Comparison of ENCODE assay signal across 1 cellular context in the genomic region with DNA sequence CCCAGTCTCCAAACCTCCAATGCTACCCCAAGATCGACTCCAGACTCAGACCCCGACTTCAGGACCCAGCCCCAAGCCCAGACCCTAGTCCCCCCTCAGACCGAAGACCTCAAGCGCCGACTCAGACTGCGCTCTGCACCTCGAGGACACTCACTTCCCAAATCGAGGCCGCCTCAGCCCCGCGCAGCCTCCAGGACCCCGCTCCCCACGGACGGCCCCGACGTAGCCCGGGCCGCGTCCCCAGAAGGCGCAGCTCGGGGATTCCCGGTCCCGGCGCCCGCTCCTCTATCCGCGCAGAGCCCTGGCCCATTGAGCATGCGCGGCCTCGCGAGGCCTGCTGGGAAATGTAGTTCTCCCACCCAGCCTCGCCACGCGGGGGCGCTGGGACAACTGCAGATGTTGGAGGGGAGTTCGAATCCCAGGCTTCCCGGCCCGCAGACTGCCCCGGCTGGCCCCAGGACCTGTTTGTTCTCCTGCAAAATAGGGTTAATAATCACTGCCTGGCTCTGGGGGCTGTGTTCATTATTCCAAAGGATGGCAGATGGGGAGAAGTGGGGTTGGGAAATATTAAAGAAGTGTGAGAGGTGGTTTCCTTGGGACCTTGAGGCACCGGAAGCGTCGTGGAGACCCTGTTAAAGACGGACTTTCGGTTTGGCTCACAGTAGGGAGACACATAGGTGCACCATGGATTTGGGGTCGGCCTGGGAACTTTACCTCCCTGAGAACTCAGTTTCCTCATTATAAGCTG.
TF ChIP-seq lines count a peak whose summit lies in the region.

Gene APBA3, minus strand, starts transcription at position 311 of the 748 bp plus-strand sequence. CDS start 1,428 bp downstream, outside the sequence.

TF ChIP-seq in HepG2, 621 proteins besides CTCF, POLR2A, EP300 and RAD21 (continued from another document and continues in another):
- TF ChIP-seq, protein P1, sequence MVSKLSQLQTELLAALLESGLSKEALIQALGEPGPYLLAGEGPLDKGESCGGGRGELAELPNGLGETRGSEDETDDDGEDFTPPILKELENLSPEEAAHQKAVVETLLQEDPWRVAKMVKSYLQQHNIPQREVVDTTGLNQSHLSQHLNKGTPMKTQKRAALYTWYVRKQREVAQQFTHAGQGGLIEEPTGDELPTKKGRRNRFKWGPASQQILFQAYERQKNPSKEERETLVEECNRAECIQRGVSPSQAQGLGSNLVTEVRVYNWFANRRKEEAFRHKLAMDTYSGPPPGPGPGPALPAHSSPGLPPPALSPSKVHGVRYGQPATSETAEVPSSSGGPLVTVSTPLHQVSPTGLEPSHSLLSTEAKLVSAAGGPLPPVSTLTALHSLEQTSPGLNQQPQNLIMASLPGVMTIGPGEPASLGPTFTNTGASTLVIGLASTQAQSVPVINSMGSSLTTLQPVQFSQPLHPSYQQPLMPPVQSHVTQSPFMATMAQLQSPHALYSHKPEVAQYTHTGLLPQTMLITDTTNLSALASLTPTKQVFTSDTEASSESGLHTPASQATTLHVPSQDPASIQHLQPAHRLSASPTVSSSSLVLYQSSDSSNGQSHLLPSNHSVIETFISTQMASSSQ (IDR thresholded peaks at IDR 0.05; ENCODE audit: low read depth): no peak
- TF ChIP-seq, protein P1 (CRISPR knock-in tag; IDR thresholded peaks at IDR 0.05; ENCODE audit: borderline replicate concordance): peak; percentile 28; the same call in 1 of the 2 replicates
- TF ChIP-seq, protein P2, sequence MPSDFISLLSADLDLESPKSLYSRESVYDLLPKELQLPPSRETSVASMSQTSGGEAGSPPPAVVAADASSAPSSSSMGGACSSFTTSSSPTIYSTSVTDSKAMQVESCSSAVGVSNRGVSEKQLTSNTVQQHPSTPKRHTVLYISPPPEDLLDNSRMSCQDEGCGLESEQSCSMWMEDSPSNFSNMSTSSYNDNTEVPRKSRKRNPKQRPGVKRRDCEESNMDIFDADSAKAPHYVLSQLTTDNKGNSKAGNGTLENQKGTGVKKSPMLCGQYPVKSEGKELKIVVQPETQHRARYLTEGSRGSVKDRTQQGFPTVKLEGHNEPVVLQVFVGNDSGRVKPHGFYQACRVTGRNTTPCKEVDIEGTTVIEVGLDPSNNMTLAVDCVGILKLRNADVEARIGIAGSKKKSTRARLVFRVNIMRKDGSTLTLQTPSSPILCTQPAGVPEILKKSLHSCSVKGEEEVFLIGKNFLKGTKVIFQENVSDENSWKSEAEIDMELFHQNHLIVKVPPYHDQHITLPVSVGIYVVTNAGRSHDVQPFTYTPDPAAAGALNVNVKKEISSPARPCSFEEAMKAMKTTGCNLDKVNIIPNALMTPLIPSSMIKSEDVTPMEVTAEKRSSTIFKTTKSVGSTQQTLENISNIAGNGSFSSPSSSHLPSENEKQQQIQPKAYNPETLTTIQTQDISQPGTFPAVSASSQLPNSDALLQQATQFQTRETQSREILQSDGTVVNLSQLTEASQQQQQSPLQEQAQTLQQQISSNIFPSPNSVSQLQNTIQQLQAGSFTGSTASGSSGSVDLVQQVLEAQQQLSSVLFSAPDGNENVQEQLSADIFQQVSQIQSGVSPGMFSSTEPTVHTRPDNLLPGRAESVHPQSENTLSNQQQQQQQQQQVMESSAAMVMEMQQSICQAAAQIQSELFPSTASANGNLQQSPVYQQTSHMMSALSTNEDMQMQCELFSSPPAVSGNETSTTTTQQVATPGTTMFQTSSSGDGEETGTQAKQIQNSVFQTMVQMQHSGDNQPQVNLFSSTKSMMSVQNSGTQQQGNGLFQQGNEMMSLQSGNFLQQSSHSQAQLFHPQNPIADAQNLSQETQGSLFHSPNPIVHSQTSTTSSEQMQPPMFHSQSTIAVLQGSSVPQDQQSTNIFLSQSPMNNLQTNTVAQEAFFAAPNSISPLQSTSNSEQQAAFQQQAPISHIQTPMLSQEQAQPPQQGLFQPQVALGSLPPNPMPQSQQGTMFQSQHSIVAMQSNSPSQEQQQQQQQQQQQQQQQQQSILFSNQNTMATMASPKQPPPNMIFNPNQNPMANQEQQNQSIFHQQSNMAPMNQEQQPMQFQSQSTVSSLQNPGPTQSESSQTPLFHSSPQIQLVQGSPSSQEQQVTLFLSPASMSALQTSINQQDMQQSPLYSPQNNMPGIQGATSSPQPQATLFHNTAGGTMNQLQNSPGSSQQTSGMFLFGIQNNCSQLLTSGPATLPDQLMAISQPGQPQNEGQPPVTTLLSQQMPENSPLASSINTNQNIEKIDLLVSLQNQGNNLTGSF (CRISPR knock-in tag; IDR thresholded peaks at IDR 0.05): no peak
- TF ChIP-seq ZMYM4 (CRISPR knock-in tag; IDR thresholded peaks at IDR 0.05) (peak; percentile 44; the same call in 1 of the 2 replicates), ZNF292 (CRISPR knock-in tag; IDR thresholded peaks at IDR 0.05; ENCODE audit: borderline replicate concordance, low read depth) (no peak), SRF (IDR thresholded peaks at IDR 0.05; ENCODE audit: low read depth, low read length) (no peak), ZBTB7B (CRISPR knock-in tag; IDR thresholded peaks at IDR 0.05) (peak; percentile 73; the same call in 1 of the 2 replicates), ZNF296 (CRISPR knock-in tag; conservative IDR thresholded peaks at IDR 0.05) (no peak), ZNF101 (CRISPR knock-in tag; IDR thresholded peaks at IDR 0.05; ENCODE audit: borderline replicate concordance, low read depth) (no peak), ZNF713 (CRISPR knock-in tag; IDR thresholded peaks at IDR 0.05) (no peak), MAZ (IDR thresholded peaks at IDR 0.05; ENCODE audit: borderline replicate concordance, low read depth, low read length) (no peak), MAZ (CRISPR knock-in tag; IDR thresholded peaks at IDR 0.05; ENCODE audit: low read depth) (peak; percentile 69), ZNF225 (CRISPR knock-in tag; IDR thresholded peaks at IDR 0.05) (peak; percentile 68; the same call in 1 of the 2 replicates), ZNF605 (CRISPR knock-in tag; IDR thresholded peaks at IDR 0.05) (peak; percentile 63; the same call in 1 of the 2 replicates), ZSCAN30 (CRISPR knock-in tag; IDR thresholded peaks at IDR 0.05) (no peak), POGZ (CRISPR knock-in tag; IDR thresholded peaks at IDR 0.05) (peak; percentile 37), DRAP1 (CRISPR knock-in tag; IDR thresholded peaks at IDR 0.05) (peak; percentile 25; the same call in 1 of the 2 replicates), ZNF878 (CRISPR knock-in tag; IDR thresholded peaks at IDR 0.05) (no peak), ZFY (CRISPR knock-in tag; IDR thresholded peaks at IDR 0.05) (peak; percentile 81), ZNF614 (CRISPR knock-in tag; IDR thresholded peaks at IDR 0.05; ENCODE audit: borderline replicate concordance) (no peak), GABPB1 (CRISPR knock-in tag; IDR thresholded peaks at IDR 0.05) (peak; percentile 94), GATAD2A (CRISPR knock-in tag; IDR thresholded peaks at IDR 0.05) (peak; percentile 25; the same call in 1 of the 2 replicates), ZNF577 (CRISPR knock-in tag; IDR thresholded peaks at IDR 0.05; ENCODE audit: borderline replicate concordance, low read depth) (no peak), TFE3 (CRISPR knock-in tag; IDR thresholded peaks at IDR 0.05) (no peak), ARNT (IDR thresholded peaks at IDR 0.05) (no peak), ZNF609 (CRISPR knock-in tag; IDR thresholded peaks at IDR 0.05; ENCODE audit: borderline replicate concordance) (no peak; the same call in 1 of the 2 replicates), ISX (CRISPR knock-in tag; conservative IDR thresholded peaks at IDR 0.05) (no peak)
- TF ChIP-seq, protein P3, sequence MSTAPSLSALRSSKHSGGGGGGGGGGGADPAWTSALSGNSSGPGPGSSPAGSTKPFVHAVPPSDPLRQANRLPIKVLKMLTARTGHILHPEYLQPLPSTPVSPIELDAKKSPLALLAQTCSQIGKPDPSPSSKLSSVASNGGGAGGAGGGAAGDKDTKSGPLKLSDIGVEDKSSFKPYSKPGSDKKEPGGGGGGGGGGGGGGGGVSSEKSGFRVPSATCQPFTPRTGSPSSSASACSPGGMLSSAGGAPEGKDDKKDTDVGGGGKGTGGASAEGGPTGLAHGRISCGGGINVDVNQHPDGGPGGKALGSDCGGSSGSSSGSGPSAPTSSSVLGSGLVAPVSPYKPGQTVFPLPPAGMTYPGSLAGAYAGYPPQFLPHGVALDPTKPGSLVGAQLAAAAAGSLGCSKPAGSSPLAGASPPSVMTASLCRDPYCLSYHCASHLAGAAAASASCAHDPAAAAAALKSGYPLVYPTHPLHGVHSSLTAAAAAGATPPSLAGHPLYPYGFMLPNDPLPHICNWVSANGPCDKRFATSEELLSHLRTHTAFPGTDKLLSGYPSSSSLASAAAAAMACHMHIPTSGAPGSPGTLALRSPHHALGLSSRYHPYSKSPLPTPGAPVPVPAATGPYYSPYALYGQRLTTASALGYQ (CRISPR knock-in tag; IDR thresholded peaks at IDR 0.05): peak; percentile 64
- TF ChIP-seq, protein P4, sequence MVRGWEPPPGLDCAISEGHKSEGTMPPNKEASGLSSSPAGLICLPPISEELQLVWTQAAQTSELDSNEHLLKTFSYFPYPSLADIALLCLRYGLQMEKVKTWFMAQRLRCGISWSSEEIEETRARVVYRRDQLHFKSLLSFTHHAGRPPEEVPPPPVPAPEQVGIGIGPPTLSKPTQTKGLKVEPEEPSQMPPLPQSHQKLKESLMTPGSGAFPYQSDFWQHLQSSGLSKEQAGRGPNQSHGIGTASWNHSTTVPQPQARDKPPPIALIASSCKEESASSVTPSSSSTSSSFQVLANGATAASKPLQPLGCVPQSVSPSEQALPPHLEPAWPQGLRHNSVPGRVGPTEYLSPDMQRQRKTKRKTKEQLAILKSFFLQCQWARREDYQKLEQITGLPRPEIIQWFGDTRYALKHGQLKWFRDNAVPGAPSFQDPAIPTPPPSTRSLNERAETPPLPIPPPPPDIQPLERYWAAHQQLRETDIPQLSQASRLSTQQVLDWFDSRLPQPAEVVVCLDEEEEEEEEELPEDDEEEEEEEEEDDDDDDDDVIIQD (CRISPR knock-in tag; IDR thresholded peaks at IDR 0.05; ENCODE audit: low read depth): no peak
- TF ChIP-seq, protein P5, sequence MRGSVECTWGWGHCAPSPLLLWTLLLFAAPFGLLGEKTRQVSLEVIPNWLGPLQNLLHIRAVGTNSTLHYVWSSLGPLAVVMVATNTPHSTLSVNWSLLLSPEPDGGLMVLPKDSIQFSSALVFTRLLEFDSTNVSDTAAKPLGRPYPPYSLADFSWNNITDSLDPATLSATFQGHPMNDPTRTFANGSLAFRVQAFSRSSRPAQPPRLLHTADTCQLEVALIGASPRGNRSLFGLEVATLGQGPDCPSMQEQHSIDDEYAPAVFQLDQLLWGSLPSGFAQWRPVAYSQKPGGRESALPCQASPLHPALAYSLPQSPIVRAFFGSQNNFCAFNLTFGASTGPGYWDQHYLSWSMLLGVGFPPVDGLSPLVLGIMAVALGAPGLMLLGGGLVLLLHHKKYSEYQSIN (CRISPR knock-in tag; IDR thresholded peaks at IDR 0.05; ENCODE audit: borderline replicate concordance): no peak
- TF ChIP-seq, protein P6, sequence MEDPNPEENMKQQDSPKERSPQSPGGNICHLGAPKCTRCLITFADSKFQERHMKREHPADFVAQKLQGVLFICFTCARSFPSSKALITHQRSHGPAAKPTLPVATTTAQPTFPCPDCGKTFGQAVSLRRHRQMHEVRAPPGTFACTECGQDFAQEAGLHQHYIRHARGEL (CRISPR knock-in tag; IDR thresholded peaks at IDR 0.05): no peak
